In the genomic region with DNA sequence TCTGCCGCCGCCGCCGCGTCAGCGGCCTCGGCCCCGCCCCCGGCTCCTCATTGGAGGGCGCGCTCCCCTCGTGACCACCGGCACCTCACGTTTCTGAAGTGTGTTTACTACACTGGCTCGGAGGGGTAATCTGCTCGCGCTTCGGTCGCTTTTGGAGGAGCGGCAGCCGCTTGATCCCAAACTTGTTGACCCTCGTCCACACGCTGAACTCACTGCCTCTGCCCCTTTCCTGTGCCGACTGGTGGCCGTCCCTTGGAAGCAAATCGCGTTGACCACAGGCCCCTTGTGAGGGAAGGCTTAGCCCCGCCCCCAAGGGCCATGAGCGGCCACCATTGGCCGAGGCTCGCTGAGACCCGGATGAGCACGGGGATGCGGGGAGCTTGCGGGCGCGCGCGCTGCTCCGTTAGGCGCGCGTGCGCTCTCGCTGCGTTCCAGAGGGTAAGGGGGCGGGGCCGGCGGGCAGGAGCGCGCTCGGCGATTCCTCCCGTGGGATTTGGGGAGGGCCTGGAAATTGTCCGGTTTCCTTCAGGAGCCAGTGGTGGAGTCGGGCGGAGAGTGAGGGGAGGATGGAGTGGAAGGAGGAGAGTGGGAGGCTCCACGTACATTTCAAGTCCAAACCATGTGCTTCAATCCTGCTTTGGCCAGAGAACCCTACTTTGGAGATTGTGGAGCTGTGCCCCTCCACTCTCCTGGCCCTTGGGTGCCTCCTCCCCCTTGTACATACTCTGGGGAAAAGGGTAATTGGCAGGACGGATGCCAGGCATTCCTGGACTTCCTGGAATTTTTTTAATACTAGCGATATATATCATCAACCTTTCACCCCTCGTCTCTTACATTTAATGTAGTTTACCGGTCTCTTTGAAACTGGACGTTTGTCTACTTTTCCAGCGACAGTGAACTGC, we compare ENCODE assay signal across 8 cellular contexts. TPM values are rescaled to one million over a fixed set of nuclear protein-coding genes. Genes with fewer than 3 reads are reported as not detected.
A peak's percentile ranks its signal among the peaks of the same experiment; 100 is the strongest.
DNase-seq lines count a peak whose midpoint lies in the region; ATAC-seq and TF ChIP-seq lines count a peak whose summit lies in the region.

A gene (minus strand): TSS at position 3 of the 902 bp plus-strand sequence. CDS start 588 bp downstream, outside the sequence.

- H3K9me2 ChIP-seq in HCT116 (ENCODE audit: insufficient read depth): no peaks in the 10 kb centered on the region

- POLR2A ChIA-PET in HCT116 (lab: Charles Lee): interaction anchor here (1.0 kb wide), 1 partner anchor 10 kb away, joined by 3 read pairs; no protein-coding TSS in a partner anchor

- peaks cover 15% of the 10 kb centered on the region for H3K79me2 ChIP-seq in HCT116 (ENCODE audit: insufficient read depth, low read length)

- ATAC-seq in HCT116 (peak; percentile 83), SK-N-SH treated with all-trans-retinoic acid at 6 μM for 48 hours (peak; percentile 84)

- no peak for TF ChIP-seq RAD21 in HCT116 (IDR thresholded peaks at IDR 0.05; ENCODE audit: low read depth)

- peak within 1 kb of the TSS; percentile 34 for H2AFZ ChIP-seq in HCT116 (ENCODE audit: low read depth, low read length, poor library complexity, severe bottlenecking)

- DNase-seq in ELF-1 (ENCODE audit: low read depth, low spot score) (peak; percentile 98), HCT116 (ENCODE audit: low read depth, low spot score) (peak; percentile 92), NB4 (ENCODE audit: low read depth) (peak; percentile 97), globus pallidus (ENCODE audit: low spot score) (peak; percentile 94)
- peak; percentile 94 for DNase-seq in activated naive CD4-positive, alpha-beta T cell treated with anti-CD3 and anti-CD28 coated beads, Interleukin-2, amount 50 U/mL, for 16 hours

- TSS peak; percentile 92 for BruUV-seq in HCT116 (replicated peaks; lab: Mats Ljungman, UMichigan)

- peak within 1 kb of the TSS; percentile 79 for H3K4me2 ChIP-seq in HCT116 (ENCODE audit: low read length)

- peak within 1 kb of the TSS; percentile 86 for H3K9ac ChIP-seq in HCT116 (ENCODE audit: low read length)

- TF ChIP-seq POLR2A in HCT116 (IDR thresholded peaks at IDR 0.05; ENCODE audit: borderline replicate concordance, extremely low read depth, insufficient read depth, insufficient read length): peak; percentile 50
- peak; percentile 33 for TF ChIP-seq POLR2A in NB4 (IDR thresholded peaks at IDR 0.05; ENCODE audit: extremely low read depth, insufficient read length)

- H3K4me1 ChIP-seq in HCT116 (ENCODE audit: control insufficient read depth in 1 of 2, insufficient read depth in 2 of 2, low read length in 2 of 2) (peaks cover 13 to 23% of the 10 kb centered on the region in 2 experiments), neutrophil (ENCODE audit: control insufficient read depth in 1 of 2, insufficient read depth in 1 of 2, low read depth in 1 of 2, low read length in 1 of 2) (peaks cover 19 to 20% of the 10 kb centered on the region in 2 experiments)

- TF ChIP-seq CTCF in HCT116 (IDR thresholded peaks at IDR 0.05 in 2 of 3, conservative IDR thresholded peaks at IDR 0.05 in 1 of 3; ENCODE audit: borderline replicate concordance in 1 of 3, insufficient read depth in 1 of 3, low read depth in 2 of 3, low read length in 2 of 3) (no peak), NB4 (IDR thresholded peaks at IDR 0.05; ENCODE audit: low read depth, low read length) (no peak), neutrophil (IDR thresholded peaks at IDR 0.05) (peak; percentile 26), subcutaneous adipose tissue (IDR thresholded peaks at IDR 0.05; ENCODE audit: low read depth) (no peak)

- no peaks in the 10 kb centered on the region for H4K20me1 ChIP-seq in HCT116 (ENCODE audit: insufficient read depth)

- no peaks in the 10 kb centered on the region for H3K9me3 ChIP-seq in HCT116 (ENCODE audit: control insufficient read depth in 1 of 2, insufficient read depth in 1 of 2, low read depth in 1 of 2, low read length in 2 of 2)
- no peaks in the 10 kb centered on the region for H3K9me3 ChIP-seq in neutrophil

- RAD21 ChIA-PET in HCT116 (lab: Charles Lee; ENCODE audit: low non-redundant PET in 1 of 2, low total read pairs in 2 of 2, uncharacterized antibody in 2 of 2, unreplicated experiment in 2 of 2): no interaction called here

- intact Hi-C loops in HCT116 (cut with micrococcal nuclease): loop anchor here (1.0 kb wide), 1 partner anchor 11 kb away; no protein-coding TSS in a partner anchor

- peak within 1 kb of the TSS; percentile 54 to 76 for H3K4me3 ChIP-seq in HCT116 (replicated peaks in 1 of 2; ENCODE audit: low read depth in 1 of 2, low read length in 2 of 2)
- H3K4me3 ChIP-seq in NB4 (ENCODE audit: low read depth, low read length): peak within 1 kb of the TSS; percentile 69
- peak within 1 kb of the TSS; percentile 61 to 91 for H3K4me3 ChIP-seq in neutrophil (ENCODE audit: low read depth in 1 of 2, low read length in 1 of 2)

- H3K27me3 ChIP-seq in HCT116 (ENCODE audit: insufficient read depth, low read length): no peaks in the 10 kb centered on the region
- peaks cover 23% of the 10 kb centered on the region for H3K27me3 ChIP-seq in neutrophil

- CTCF ChIA-PET in HCT116 (lab: Charles Lee): interaction anchor here (1.0 to 1.8 kb wide), 2 partner anchors 11 to 517 kb away, joined by 3 to 11 read pairs; no protein-coding TSS in a partner anchor

- H3K36me3 ChIP-seq in HCT116 (ENCODE audit: control insufficient read depth in 1 of 2, insufficient read depth in 2 of 2, low read length in 2 of 2) (no peaks in the 10 kb centered on the region), neutrophil (no peaks in the 10 kb centered on the region)

- H3K27ac ChIP-seq in HCT116 (ENCODE audit: low read depth, low read length) (peak within 1 kb of the TSS; percentile 57), neutrophil (peak within 1 kb of the TSS; percentile 88)

TF ChIP-seq in HCT116, 20 proteins besides CTCF, POLR2A, EP300 and RAD21 (continues in another document):
- TF ChIP-seq EZH2 (IDR thresholded peaks at IDR 0.05) (no peak), ZFX (IDR thresholded peaks at IDR 0.05) (no peak), POLR2AphosphoS5 (IDR thresholded peaks at IDR 0.05; ENCODE audit: low read depth, low read length) (no peak; the same call in 1 of the 2 replicates), FOSL1 (IDR thresholded peaks at IDR 0.05; ENCODE audit: low read depth) (no peak), SRF (IDR thresholded peaks at IDR 0.05; ENCODE audit: low read depth) (no peak), EZH2phosphoT487 (IDR thresholded peaks at IDR 0.05; ENCODE audit: borderline replicate concordance) (no peak), ELF1 (IDR thresholded peaks at IDR 0.05; ENCODE audit: borderline replicate concordance, low read depth) (no peak), EGR1 (IDR thresholded peaks at IDR 0.05; ENCODE audit: low read depth) (no peak), TCF7L2 (IDR thresholded peaks at IDR 0.05; ENCODE audit: borderline replicate concordance, extremely low read depth, insufficient read depth, insufficient read length) (no peak), SP1 (IDR thresholded peaks at IDR 0.05; ENCODE audit: low read depth) (peak; percentile 88), JUND (IDR thresholded peaks at IDR 0.05) (no peak), SIN3A (IDR thresholded peaks at IDR 0.05; ENCODE audit: low read depth) (no peak; the same call in none of the 2 replicates), ZNF274 (IDR thresholded peaks at IDR 0.05; ENCODE audit: low read depth, low read length) (no peak), YY1 (IDR thresholded peaks at IDR 0.05; ENCODE audit: extremely low read depth, insufficient replicate concordance, low read depth, low read length) (peak; percentile 28)
- TF ChIP-seq, protein P1, sequence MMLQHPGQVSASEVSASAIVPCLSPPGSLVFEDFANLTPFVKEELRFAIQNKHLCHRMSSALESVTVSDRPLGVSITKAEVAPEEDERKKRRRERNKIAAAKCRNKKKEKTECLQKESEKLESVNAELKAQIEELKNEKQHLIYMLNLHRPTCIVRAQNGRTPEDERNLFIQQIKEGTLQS (IDR thresholded peaks at IDR 0.05): no peak
- TF ChIP-seq, protein P2, sequence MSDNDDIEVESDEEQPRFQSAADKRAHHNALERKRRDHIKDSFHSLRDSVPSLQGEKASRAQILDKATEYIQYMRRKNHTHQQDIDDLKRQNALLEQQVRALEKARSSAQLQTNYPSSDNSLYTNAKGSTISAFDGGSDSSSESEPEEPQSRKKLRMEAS (IDR thresholded peaks at IDR 0.05): peak; percentile 95

TF ChIP-seq in SK-N-SH treated with all-trans-retinoic acid at 6 μM for 48 hours, 23 proteins besides CTCF, POLR2A, EP300 and RAD21 (continues in another document):
- TF ChIP-seq, protein P3, sequence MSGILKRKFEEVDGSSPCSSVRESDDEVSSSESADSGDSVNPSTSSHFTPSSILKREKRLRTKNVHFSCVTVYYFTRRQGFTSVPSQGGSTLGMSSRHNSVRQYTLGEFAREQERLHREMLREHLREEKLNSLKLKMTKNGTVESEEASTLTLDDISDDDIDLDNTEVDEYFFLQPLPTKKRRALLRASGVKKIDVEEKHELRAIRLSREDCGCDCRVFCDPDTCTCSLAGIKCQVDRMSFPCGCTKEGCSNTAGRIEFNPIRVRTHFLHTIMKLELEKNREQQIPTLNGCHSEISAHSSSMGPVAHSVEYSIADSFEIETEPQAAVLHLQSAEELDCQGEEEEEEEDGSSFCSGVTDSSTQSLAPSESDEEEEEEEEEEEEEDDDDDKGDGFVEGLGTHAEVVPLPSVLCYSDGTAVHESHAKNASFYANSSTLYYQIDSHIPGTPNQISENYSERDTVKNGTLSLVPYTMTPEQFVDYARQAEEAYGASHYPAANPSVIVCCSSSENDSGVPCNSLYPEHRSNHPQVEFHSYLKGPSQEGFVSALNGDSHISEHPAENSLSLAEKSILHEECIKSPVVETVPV (CRISPR knock-in tag; IDR thresholded peaks at IDR 0.05): no peak
- TF ChIP-seq ARNTL (CRISPR knock-in tag; IDR thresholded peaks at IDR 0.05; ENCODE audit: borderline replicate concordance, low read depth): peak; percentile 99
- TF ChIP-seq, protein P4, sequence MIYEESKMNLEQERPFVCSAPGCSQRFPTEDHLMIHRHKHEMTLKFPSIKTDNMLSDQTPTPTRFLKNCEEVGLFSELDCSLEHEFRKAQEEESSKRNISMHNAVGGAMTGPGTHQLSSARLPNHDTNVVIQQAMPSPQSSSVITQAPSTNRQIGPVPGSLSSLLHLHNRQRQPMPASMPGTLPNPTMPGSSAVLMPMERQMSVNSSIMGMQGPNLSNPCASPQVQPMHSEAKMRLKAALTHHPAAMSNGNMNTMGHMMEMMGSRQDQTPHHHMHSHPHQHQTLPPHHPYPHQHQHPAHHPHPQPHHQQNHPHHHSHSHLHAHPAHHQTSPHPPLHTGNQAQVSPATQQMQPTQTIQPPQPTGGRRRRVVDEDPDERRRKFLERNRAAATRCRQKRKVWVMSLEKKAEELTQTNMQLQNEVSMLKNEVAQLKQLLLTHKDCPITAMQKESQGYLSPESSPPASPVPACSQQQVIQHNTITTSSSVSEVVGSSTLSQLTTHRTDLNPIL (CRISPR knock-in tag; IDR thresholded peaks at IDR 0.05; ENCODE audit: low read depth): no peak
- TF ChIP-seq RARB (CRISPR knock-in tag; IDR thresholded peaks at IDR 0.05): no peak
- TF ChIP-seq ZNF565 (CRISPR knock-in tag; conservative IDR thresholded peaks at IDR 0.05; ENCODE audit: low read depth): no peak
- no peak for TF ChIP-seq TCF4 (CRISPR knock-in tag; IDR thresholded peaks at IDR 0.05; ENCODE audit: borderline replicate concordance)
- no peak for TF ChIP-seq ZFP3 (CRISPR knock-in tag; IDR thresholded peaks at IDR 0.05)

RNA-seq across cellular contexts. Expression of the gene that starts here (rescaled TPM):
- total RNA-seq in HCT116 (2021; ENCODE audit: unreplicated experiment): 16.3 TPM
- 5.0 and 6.6 TPM in 2 replicates for polyA plus RNA-seq in HCT116 (2012)
- 10 to 100 TPM; 13.0 to 40.9 (median 16.8) TPM for total RNA-seq in subcutaneous adipose tissue

Comparison
In these comparisons a context has a peak if more than half of its experiments do, and no peak if none do; other contexts are left out.
1. Peak in every context shown above with its lines: DNase-seq, ATAC-seq, H3K4me3 ChIP-seq and H3K27ac ChIP-seq.